In the genomic region with DNA sequence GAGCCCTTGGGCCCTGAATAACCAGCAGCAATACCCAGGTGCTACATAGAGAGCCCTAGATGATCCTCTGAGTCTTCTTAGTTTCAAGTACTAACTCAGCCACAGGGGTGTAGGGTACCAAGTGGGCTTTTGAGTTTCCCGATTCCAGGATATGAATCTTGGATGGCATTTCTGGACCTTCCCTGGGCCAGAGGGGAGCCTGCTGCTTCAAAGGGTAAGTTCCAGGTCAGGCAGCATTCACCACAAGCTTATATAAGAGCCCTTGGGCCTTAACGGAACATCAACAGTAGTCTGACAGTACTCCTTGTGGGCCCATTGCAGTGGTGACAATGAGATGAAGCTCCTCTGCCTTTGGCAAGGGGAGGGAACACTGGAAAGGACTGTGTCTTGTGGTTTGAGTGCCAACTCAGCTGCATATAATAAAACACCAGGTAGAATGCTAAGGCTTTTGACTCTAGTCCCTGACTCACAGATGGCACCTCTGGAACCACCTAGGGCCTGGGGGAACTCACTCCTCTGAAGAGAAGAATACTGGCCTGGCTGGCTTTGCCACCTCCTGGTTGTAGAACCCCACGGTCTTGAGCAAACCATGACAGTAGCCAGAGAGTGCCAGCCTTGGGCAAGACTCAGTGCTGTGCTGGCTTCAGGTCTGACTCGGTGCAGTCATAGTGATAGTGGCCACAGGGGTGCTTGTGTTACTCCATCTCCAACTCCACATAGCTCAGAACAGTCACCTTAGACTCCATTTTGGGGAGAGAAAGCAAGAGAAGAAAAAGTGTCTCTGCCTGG, we compare ENCODE assay signal across 23 cellular contexts.
"Had no signal": no experiment of that assay in that cellular context is flagged by ENCODE, and none has a peak within 500 bp of the region (broad histone marks: within the 10 kb centered on the region; RNA-seq: fewer than 3 reads in every experiment).

No MANE protein-coding gene starts in this region.

- H3K9me3 ChIP-seq: colonic mucosa, esophagus squamous epithelium had no signal

- DNase-seq: colonic mucosa; cortex of kidney; dermis blood vessel endothelial cell; effector CD4-positive, alpha-beta T cell; effector CD8-positive, alpha-beta T cell; effector memory CD4-positive, alpha-beta T cell; effector memory CD8-positive, alpha-beta T cell; endodermal cell; erythroblast; esophagus squamous epithelium; foreskin fibroblast; foreskin melanocyte; gastrocnemius medialis; glutamatergic neuron; head of caudate nucleus; heart left ventricle; heart right ventricle had no signal

- H3K36me3 ChIP-seq: colonic mucosa, esophagus muscularis mucosa, esophagus squamous epithelium, gastrocnemius medialis, gastroesophageal sphincter, heart left ventricle, heart right ventricle had no signal

- H3K4me1 ChIP-seq: colonic mucosa, esophagus muscularis mucosa, esophagus squamous epithelium, foreskin keratinocyte, gastrocnemius medialis, gastroesophageal sphincter, heart left ventricle, heart right ventricle had no signal

- H3K27me3 ChIP-seq: colonic mucosa, dorsolateral prefrontal cortex, esophagus muscularis mucosa, esophagus squamous epithelium, foreskin keratinocyte, gastrocnemius medialis, gastroesophageal sphincter, heart left ventricle, heart right ventricle had no signal

- ATAC-seq: effector memory CD8-positive, alpha-beta T cell; gastrocnemius medialis; heart left ventricle; heart right ventricle had no signal

- H3K27ac ChIP-seq: colonic mucosa, coronary artery, dorsolateral prefrontal cortex, epithelial cell of prostate, esophagus muscularis mucosa, esophagus squamous epithelium, foreskin keratinocyte, gastrocnemius medialis, gastroesophageal sphincter, heart left ventricle, heart right ventricle had no signal

- H3K4me3 ChIP-seq: colonic mucosa, coronary artery, dorsolateral prefrontal cortex, esophagus muscularis mucosa, esophagus squamous epithelium, gastrocnemius medialis, gastroesophageal sphincter, heart left ventricle, heart right ventricle had no signal
